ENCODE assay signal across 28 cellular contexts in genomic region chr20:11430652-11431051, GRCh38.
"Had no signal": no experiment of that assay in that cellular context is flagged by ENCODE, and none has a peak within 500 bp of the region (broad histone marks: within the 10 kb centered on the region; RNA-seq: fewer than 3 reads in every experiment).

No MANE protein-coding gene starts in this region.

- H3K27ac Mint-ChIP-seq: activated CD8-positive, alpha-beta T cell treated with anti-CD3 and anti-CD28 coated beads for 36 hours; activated naive CD8-positive, alpha-beta T cell treated with anti-CD3 and anti-CD28 coated beads, Interleukin-2, amount 10 ng/mL, durations not matched to agents 7 days and 5 days; activated T-cell treated with anti-CD3 and anti-CD28 coated beads, Interleukin-2, amount 50 U/mL, for 72 hours; activated T-helper 17 cell treated with anti-CD3 and anti-CD28 coated beads, Interleukin-2, amount 50 U/mL, for 72 hours had no signal

- H3K9me3 ChIP-seq: ascending aorta, SJCRH30 had no signal

- DNase-seq: activated CD4-positive, alpha-beta T cell treated with anti-CD3 and anti-CD28 coated beads for 1 hour; activated CD4-positive, alpha-beta T cell treated with anti-CD3 and anti-CD28 coated beads for 48 hours; activated CD4-positive, CD25-positive, alpha-beta regulatory T cell; activated CD8-positive, alpha-beta T cell treated with anti-CD3 and anti-CD28 coated beads for 36 hours; activated effector memory CD4-positive, alpha-beta T cell treated with anti-CD3 and anti-CD28 coated beads, Interleukin-2, amount 50 U/mL, for 16 hours; activated naive CD4-positive, alpha-beta T cell; activated naive CD4-positive, alpha-beta T cell treated with anti-CD3 and anti-CD28 coated beads, Interleukin-2, amount 50 U/mL, for 16 hours; activated naive CD8-positive, alpha-beta T cell treated with anti-CD3 and anti-CD28 coated beads, Interleukin-2, amount 10 ng/mL, durations not matched to agents 7 days and 5 days; activated T-cell treated with anti-CD3 and anti-CD28 coated beads, Interleukin-2, amount 50 U/mL, for 1 hour; activated T-cell treated with anti-CD3 and anti-CD28 coated beads, Interleukin-2, amount 50 U/mL, for 72 hours; amygdala; Karpas-422; KBM-7; NCI-H1105; NCI-H1417 treated with DMSO at 0.1 percent for 48 hours; NCI-H1694; NCI-H1930; NCI-H345; NCI-H524 treated with DMSO at 0.1 percent for 48 hours; SHP77; SJCRH30; T1000; WERI-Rb-1 had no signal

- H3K4me1 Mint-ChIP-seq: activated naive CD8-positive, alpha-beta T cell treated with anti-CD3 and anti-CD28 coated beads, Interleukin-2, amount 10 ng/mL, durations not matched to agents 7 days and 5 days; activated T-helper 17 cell treated with anti-CD3 and anti-CD28 coated beads, Interleukin-2, amount 50 U/mL, for 72 hours had no signal

- H3K36me3 Mint-ChIP-seq: activated naive CD8-positive, alpha-beta T cell treated with anti-CD3 and anti-CD28 coated beads, Interleukin-2, amount 10 ng/mL, durations not matched to agents 7 days and 5 days had no signal

- H3K27ac ChIP-seq: ascending aorta, SJCRH30, SK-N-MC, WERI-Rb-1 had no signal

- H3K27me3 ChIP-seq: ascending aorta, cardiac muscle cell, SJCRH30 had no signal

- H3K36me3 ChIP-seq: ascending aorta, cardiac muscle cell, SJCRH30, WERI-Rb-1 had no signal

- H3K27me3 Mint-ChIP-seq: activated CD8-positive, alpha-beta T cell treated with anti-CD3 and anti-CD28 coated beads for 36 hours; activated naive CD8-positive, alpha-beta T cell treated with anti-CD3 and anti-CD28 coated beads, Interleukin-2, amount 10 ng/mL, durations not matched to agents 7 days and 5 days; activated T-helper 17 cell treated with anti-CD3 and anti-CD28 coated beads, Interleukin-2, amount 50 U/mL, for 72 hours had no signal

- H3K4me3 ChIP-seq: ascending aorta, cardiac muscle cell, SJCRH30, SK-N-MC had no signal

- H3K4me1 ChIP-seq: ascending aorta, SJCRH30 had no signal

- ATAC-seq: activated CD8-positive, alpha-beta T cell treated with anti-CD3 and anti-CD28 coated beads for 36 hours; activated T-cell treated with anti-CD3 and anti-CD28 coated beads, Interleukin-2, amount 50 U/mL, for 72 hours; activated T-helper 17 cell treated with anti-CD3 and anti-CD28 coated beads, Interleukin-2, amount 50 U/mL, for 72 hours; Panc1 had no signal

- H3K4me3 Mint-ChIP-seq: activated CD8-positive, alpha-beta T cell treated with anti-CD3 and anti-CD28 coated beads for 36 hours; activated naive CD8-positive, alpha-beta T cell treated with anti-CD3 and anti-CD28 coated beads, Interleukin-2, amount 10 ng/mL, durations not matched to agents 7 days and 5 days; activated T-cell treated with anti-CD3 and anti-CD28 coated beads, Interleukin-2, amount 50 U/mL, for 72 hours; activated T-helper 17 cell treated with anti-CD3 and anti-CD28 coated beads, Interleukin-2, amount 50 U/mL, for 72 hours had no signal
